11 cellular contexts compared by ENCODE assay signal in genomic region chr2:153870308-153870707, GRCh38. TPM values are rescaled to one million over a fixed set of nuclear protein-coding genes. Genes with fewer than 3 reads are reported as not detected.
A peak's percentile ranks its signal among the peaks of the same experiment; 100 is the strongest.
DNase-seq lines count a peak whose midpoint lies in the region; ATAC-seq and TF ChIP-seq lines count a peak whose summit lies in the region.
"Had no signal": no experiment of that assay in that cellular context is flagged by ENCODE, and none has a peak within 500 bp of the region (broad histone marks: within the 10 kb centered on the region; RNA-seq: fewer than 3 reads in every experiment).

No MANE protein-coding gene starts in this region.

- H3K9me3 Mint-ChIP-seq in endothelial cell (ENCODE audit: unreplicated experiment) = no peaks in the 10 kb centered on the region
- H3K9me3 Mint-ChIP-seq in activated T-helper 1 cell treated with anti-CD3 and anti-CD28 coated beads, Interleukin-12 subunit alpha, Interleukin-12 subunit beta, Interleukin-2, Interleukin-4 antibody, amounts not matched to agents 30 ng/mL and 10 ng/mL and 1 ng/mL, durations not matched to agents 14 hours and 24 hours and 36 hours = no peaks in the 10 kb centered on the region

- ATAC-seq in GM18498 (IDR thresholded peaks at IDR 0.05; ENCODE audit: unreplicated experiment) = no peak
- ATAC-seq: activated CD8-positive, alpha-beta T cell treated with anti-CD3 and anti-CD28 coated beads, Interleukin-2, amount 10 ng/mL, durations not matched to agents 7 days and 5 days had no signal

- TF ChIP-seq CTCF in endothelial cell (IDR thresholded peaks at IDR 0.05; ENCODE audit: unreplicated experiment) (no peak), retinal pigment epithelial cell (conservative IDR thresholded peaks at IDR 0.05; ENCODE audit: low read depth, low read length) (peak; percentile 56)

- peaks cover 21% of the 10 kb centered on the region for H3K4me1 Mint-ChIP-seq in endothelial cell (ENCODE audit: unreplicated experiment)
- H3K4me1 Mint-ChIP-seq in activated T-helper 1 cell treated with anti-CD3 and anti-CD28 coated beads, Interleukin-12 subunit alpha, Interleukin-12 subunit beta, Interleukin-2, Interleukin-4 antibody, amounts not matched to agents 30 ng/mL and 10 ng/mL and 1 ng/mL, durations not matched to agents 14 hours and 24 hours and 36 hours (ENCODE audit: low read depth) = no peaks in the 10 kb centered on the region

- H3K27me3 Mint-ChIP-seq in endothelial cell (ENCODE audit: unreplicated experiment) = peaks cover 14% of the 10 kb centered on the region
- H3K27me3 Mint-ChIP-seq in activated T-helper 1 cell treated with anti-CD3 and anti-CD28 coated beads, Interleukin-12 subunit alpha, Interleukin-12 subunit beta, Interleukin-2, Interleukin-4 antibody, amounts not matched to agents 30 ng/mL and 10 ng/mL and 1 ng/mL, durations not matched to agents 14 hours and 24 hours and 36 hours (ENCODE audit: insufficient read depth) = peaks cover 14% of the 10 kb centered on the region

- H3K4me3 ChIP-seq in retinal pigment epithelial cell (ENCODE audit: low read length) = no peak overlapping the region

- intact Hi-C loops in activated T-helper 1 cell treated with anti-CD3 and anti-CD28 coated beads, Interleukin-12 subunit alpha, Interleukin-12 subunit beta, Interleukin-2, Interleukin-4 antibody, amounts not matched to agents 30 ng/mL and 10 ng/mL and 1 ng/mL, durations not matched to agents 14 hours and 24 hours and 36 hours (cut with micrococcal nuclease) = loop anchor here (5.0 kb wide), 1 partner anchor 393 kb away; the partner anchor contains the start of gene RPRM

- peak overlapping the region; percentile 1 for H3K4me3 Mint-ChIP-seq in endothelial cell (ENCODE audit: unreplicated experiment)
- H3K4me3 Mint-ChIP-seq in activated T-helper 1 cell treated with anti-CD3 and anti-CD28 coated beads, Interleukin-12 subunit alpha, Interleukin-12 subunit beta, Interleukin-2, Interleukin-4 antibody, amounts not matched to agents 30 ng/mL and 10 ng/mL and 1 ng/mL, durations not matched to agents 14 hours and 24 hours and 36 hours = no peak overlapping the region
- H3K4me3 Mint-ChIP-seq: activated CD8-positive, alpha-beta T cell treated with anti-CD3 and anti-CD28 coated beads, Interleukin-2, amount 10 ng/mL, durations not matched to agents 7 days and 5 days; activated naive CD8-positive, alpha-beta T cell treated with anti-CD3 and anti-CD28 coated beads for 36 hours had no signal

- peak; percentile 18 for DNase-seq in DMS153 treated with DMSO at 0.1 percent for 48 hours (lab: John Stamatoyannopoulos, UW; ENCODE audit: unreplicated experiment)
- no peak for DNase-seq in DMS153 (lab: John Stamatoyannopoulos, UW)
- DNase-seq in NCI-H748 treated with DMSO at 0.1 percent for 48 hours (lab: John Stamatoyannopoulos, UW) = peak; percentile 87
- DNase-seq in endothelial cell (ENCODE audit: low spot score) = no peak
- DNase-seq in retinal pigment epithelial cell (ENCODE audit: low read depth) = no peak
- no peak for DNase-seq in stimulated activated naive CD4-positive, alpha-beta T cell (lab: John Stamatoyannopoulos, UW)
- DNase-seq in activated T-helper 1 cell treated with anti-CD3 and anti-CD28 coated beads, Interleukin-12 subunit alpha, Interleukin-12 subunit beta, Interleukin-2, Interleukin-4 antibody, amounts not matched to agents 30 ng/mL and 10 ng/mL and 1 ng/mL, durations not matched to agents 14 hours and 24 hours and 36 hours (ENCODE audit: low spot score) = no peak
- DNase-seq: activated CD8-positive, alpha-beta T cell treated with anti-CD3 and anti-CD28 coated beads, Interleukin-2, amount 10 ng/mL, durations not matched to agents 7 days and 5 days; activated naive CD8-positive, alpha-beta T cell treated with anti-CD3 and anti-CD28 coated beads for 36 hours; NCI-H526 treated with DMSO at 0.1 percent for 48 hours had no signal

- no peak overlapping the region for H3K27ac Mint-ChIP-seq in endothelial cell (ENCODE audit: unreplicated experiment)
- no peak overlapping the region for H3K27ac Mint-ChIP-seq in activated T-helper 1 cell treated with anti-CD3 and anti-CD28 coated beads, Interleukin-12 subunit alpha, Interleukin-12 subunit beta, Interleukin-2, Interleukin-4 antibody, amounts not matched to agents 30 ng/mL and 10 ng/mL and 1 ng/mL, durations not matched to agents 14 hours and 24 hours and 36 hours
- H3K27ac Mint-ChIP-seq: activated CD8-positive, alpha-beta T cell treated with anti-CD3 and anti-CD28 coated beads, Interleukin-2, amount 10 ng/mL, durations not matched to agents 7 days and 5 days; activated naive CD8-positive, alpha-beta T cell treated with anti-CD3 and anti-CD28 coated beads for 36 hours had no signal

- H3K36me3 Mint-ChIP-seq in endothelial cell (ENCODE audit: low read depth, unreplicated experiment) = peaks cover 5% of the 10 kb centered on the region
- peaks cover 1% of the 10 kb centered on the region for H3K36me3 Mint-ChIP-seq in activated T-helper 1 cell treated with anti-CD3 and anti-CD28 coated beads, Interleukin-12 subunit alpha, Interleukin-12 subunit beta, Interleukin-2, Interleukin-4 antibody, amounts not matched to agents 30 ng/mL and 10 ng/mL and 1 ng/mL, durations not matched to agents 14 hours and 24 hours and 36 hours (ENCODE audit: low read depth)

RNA-seq across cellular contexts. Expression of gene GALNT13, which starts 1.4 kb away (rescaled TPM):
- 26.3 TPM for total RNA-seq in endothelial cell (ENCODE audit: unreplicated experiment)
- total RNA-seq in activated T-helper 1 cell treated with anti-CD3 and anti-CD28 coated beads, Interleukin-12 subunit alpha, Interleukin-12 subunit beta, Interleukin-2, Interleukin-4 antibody, amounts not matched to agents 30 ng/mL and 10 ng/mL and 1 ng/mL, durations not matched to agents 14 hours and 24 hours and 36 hours = not detected in 2 replicates

Comparison
In these comparisons a context has a peak if more than half of its experiments do, and no peak if none do; other contexts are left out.
1. DNase-seq: peak in DMS153 treated with DMSO at 0.1 percent for 48 hours (single experiment) and NCI-H748 treated with DMSO at 0.1 percent for 48 hours (single experiment); none in DMS153 (single experiment), endothelial cell (single experiment), retinal pigment epithelial cell (single experiment), stimulated activated naive CD4-positive, alpha-beta T cell (0 of 6) and activated T-helper 1 cell treated with anti-CD3 and anti-CD28 coated beads, Interleukin-12 subunit alpha, Interleukin-12 subunit beta, Interleukin-2, Interleukin-4 antibody, amounts not matched to agents 30 ng/mL and 10 ng/mL and 1 ng/mL, durations not matched to agents 14 hours and 24 hours and 36 hours (single experiment).
2. RNA of gene GALNT13, which starts 1.4 kb away (total RNA-seq): 26.3 TPM in endothelial cell (single experiment); not detected in activated T-helper 1 cell treated with anti-CD3 and anti-CD28 coated beads, Interleukin-12 subunit alpha, Interleukin-12 subunit beta, Interleukin-2, Interleukin-4 antibody, amounts not matched to agents 30 ng/mL and 10 ng/mL and 1 ng/mL, durations not matched to agents 14 hours and 24 hours and 36 hours; every median in the first group is over 10 times any median in the second.